8 cellular contexts compared by ENCODE assay signal in genomic region chr11:63671322-63672155, GRCh38. TPM values are rescaled to one million over a fixed set of nuclear protein-coding genes. Genes with fewer than 3 reads are reported as not detected.
DNase-seq lines count a peak whose midpoint lies in the region; ATAC-seq and TF ChIP-seq lines count a peak whose summit lies in the region.

ATL3 (minus strand) TSS chr11:63671376; CDS start chr11:63671335, 41 bp downstream.

- ATAC-seq in HG02571 (IDR thresholded peaks at IDR 0.05; ENCODE audit: unreplicated experiment), result peak; percentile 86
- ATAC-seq in activated naive CD4-positive, alpha-beta T cell treated with anti-CD3 and anti-CD28 coated beads, Interleukin-2, amount 50 U/mL, for 72 hours, result peak; percentile 84 to 88

- TF ChIP-seq EP300 in suprapubic skin (IDR thresholded peaks at IDR 0.05), result no peak

- peak within 1 kb of the TSS; percentile 77 to 83 for H3K27ac Mint-ChIP-seq in activated naive CD4-positive, alpha-beta T cell treated with anti-CD3 and anti-CD28 coated beads, Interleukin-2, amount 50 U/mL, for 72 hours

- H3K27me3 ChIP-seq in GM06990 (replicated peaks; ENCODE audit: control insufficient read depth, insufficient read depth, low read length) (no peaks in the 10 kb centered on the region), suprapubic skin (no peaks in the 10 kb centered on the region)

- peaks cover 43% of the 10 kb centered on the region for H3K4me1 ChIP-seq in suprapubic skin

- H3K36me3 ChIP-seq in GM06990 (ENCODE audit: control insufficient read depth, insufficient read depth, low read length) (no peaks in the 10 kb centered on the region; the same call in 1 of the 2 replicates), suprapubic skin (no peaks in the 10 kb centered on the region)

- TF ChIP-seq POLR2A in NB4 (IDR thresholded peaks at IDR 0.05; ENCODE audit: extremely low read depth, insufficient read length), result no peak
- TF ChIP-seq POLR2A in suprapubic skin (IDR thresholded peaks at IDR 0.05), result peak in 1 of 2 donors; percentile 56

- peaks cover 6 to 16% of the 10 kb centered on the region in 2 donors for H3K36me3 Mint-ChIP-seq in activated naive CD4-positive, alpha-beta T cell treated with anti-CD3 and anti-CD28 coated beads, Interleukin-2, amount 50 U/mL, for 72 hours

- DNase-seq in GM06990 (ENCODE audit: extremely low read depth, insufficient read length) (peak; percentile 95), NB4 (ENCODE audit: low read depth) (peak; percentile 99), SKM-1 (lab: John Stamatoyannopoulos, UW; ENCODE audit: unreplicated experiment) (peak; percentile 90), glomerular endothelial cell (ENCODE audit: extremely low read depth, low read depth, low spot score) (no peak), occipital lobe (lab: John Stamatoyannopoulos, UW) (peak; percentile 96), suprapubic skin (ENCODE audit: low spot score in 2 of 2) (peak; percentile 98 to 99)
- peak; percentile 89 for DNase-seq in activated naive CD4-positive, alpha-beta T cell treated with anti-CD3 and anti-CD28 coated beads, Interleukin-2, amount 50 U/mL, for 72 hours (ENCODE audit: low spot score in 2 of 2)

- TF ChIP-seq CTCF in GM06990 (IDR thresholded peaks at IDR 0.05; ENCODE audit: insufficient read depth, low read length, poor library complexity, severe bottlenecking) (peak; percentile 19), NB4 (IDR thresholded peaks at IDR 0.05; ENCODE audit: low read depth, low read length) (no peak), suprapubic skin (IDR thresholded peaks at IDR 0.05) (no peak)

- no peaks in the 10 kb centered on the region for H3K9me3 ChIP-seq in suprapubic skin

- 18% methylated on average over 38 of the region's 69 CpGs for WGBS in suprapubic skin

- peak within 1 kb of the TSS; percentile 99 for H3K27ac ChIP-seq in suprapubic skin

- H3K4me3 ChIP-seq in GM06990 (replicated peaks; ENCODE audit: low read depth, low read length), result peak within 1 kb of the TSS; percentile 82
- H3K4me3 ChIP-seq in NB4 (ENCODE audit: low read depth, low read length), result peak within 1 kb of the TSS; percentile 92
- H3K4me3 ChIP-seq in suprapubic skin, result peak within 1 kb of the TSS; percentile 89

- H3K9me3 Mint-ChIP-seq in activated naive CD4-positive, alpha-beta T cell treated with anti-CD3 and anti-CD28 coated beads, Interleukin-2, amount 50 U/mL, for 72 hours, result peaks cover 0 to 6% of the 10 kb centered on the region in 2 donors

RNA-seq across cellular contexts. Expression of gene ATL3, which starts in this region (rescaled TPM):
- total RNA-seq in activated naive CD4-positive, alpha-beta T cell treated with anti-CD3 and anti-CD28 coated beads, Interleukin-2, amount 50 U/mL, for 72 hours, result 10 to 100 TPM; 14.5 to 26.9 TPM
- total RNA-seq in glomerular endothelial cell, result 69.5 and 91.6 TPM in 2 replicates
- total RNA-seq in occipital lobe, result 26.0 TPM
- total RNA-seq in suprapubic skin, result 10 to 100 TPM; 72.2 to 89.0 (median 80.9) TPM
